Comparison of ENCODE assay signal across 19 cellular contexts in the genomic region with DNA sequence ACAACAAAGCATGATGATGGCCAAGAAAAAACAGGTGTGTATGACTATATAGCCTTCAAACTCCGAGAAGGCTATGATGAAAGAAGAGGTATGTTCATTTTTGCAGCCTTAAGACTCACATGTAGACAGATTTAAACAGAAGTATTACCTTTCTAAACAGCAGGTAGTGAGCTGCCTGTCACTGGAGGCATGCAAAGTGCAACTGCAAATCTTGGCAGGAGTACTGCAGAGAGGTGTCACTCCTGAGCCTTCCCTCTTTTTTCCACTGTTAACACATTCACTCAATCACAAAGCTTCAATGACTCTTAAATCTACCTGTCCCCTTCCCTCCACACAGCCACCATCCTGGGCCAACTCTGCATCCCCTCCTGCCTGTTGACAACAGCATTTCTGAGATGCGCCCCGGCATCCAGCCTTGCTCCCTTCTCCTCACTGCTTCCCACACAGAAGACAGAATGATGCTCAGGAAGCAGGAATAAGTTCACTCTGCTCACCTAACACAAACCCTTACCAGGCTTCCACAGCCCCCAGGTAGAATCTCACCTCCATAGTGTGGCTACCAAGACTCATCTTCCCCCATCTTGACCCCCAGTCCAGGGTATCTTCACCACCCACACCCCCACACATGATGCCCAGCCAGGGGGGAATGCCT.
"Had no signal": no experiment of that assay in that cellular context is flagged by ENCODE, and none has a peak within 500 bp of the region (broad histone marks: within the 10 kb centered on the region; RNA-seq: fewer than 3 reads in every experiment).

No MANE protein-coding gene starts in this region.

- DNase-seq: activated CD4-positive, alpha-beta T cell treated with anti-CD3 and anti-CD28 coated beads for 48 hours; activated CD4-positive, CD25-positive, alpha-beta regulatory T cell; activated CD8-positive, alpha-beta T cell treated with anti-CD3 and anti-CD28 coated beads, Interleukin-2, amount 10 ng/mL, durations not matched to agents 7 days and 5 days; activated naive CD4-positive, alpha-beta T cell treated with anti-CD3 and anti-CD28 coated beads for 36 hours; activated naive CD8-positive, alpha-beta T cell treated with anti-CD3 and anti-CD28 coated beads, Interleukin-2, amount 50 U/mL, for 24 hours; cerebellar nuclear complex; effector CD8-positive, alpha-beta T cell; heart left ventricle; mesenchymal stem cell; stimulated activated naive CD4-positive, alpha-beta T cell treated with Interleukin-2 at 50 U/mL for 16 hours; T-helper 1 cell; T-helper 9 cell had no signal

- H3K27ac ChIP-seq: esophagus muscularis mucosa, gastroesophageal sphincter, heart left ventricle, neutrophil, parathyroid adenoma, tibial nerve had no signal

- H3K36me3 ChIP-seq: esophagus muscularis mucosa, gastroesophageal sphincter, heart left ventricle, neutrophil, tibial nerve had no signal

- H3K4me1 ChIP-seq: esophagus muscularis mucosa, gastroesophageal sphincter, heart left ventricle, tibial nerve had no signal

- H3K36me3 Mint-ChIP-seq: naive thymus-derived CD4-positive, alpha-beta T cell had no signal

- H2AFZ ChIP-seq: parathyroid adenoma had no signal

- H3K9me3 ChIP-seq: esophagus muscularis mucosa, gastroesophageal sphincter, heart left ventricle, neutrophil, tibial nerve had no signal

- H3K27ac Mint-ChIP-seq: activated CD8-positive, alpha-beta T cell treated with anti-CD3 and anti-CD28 coated beads, Interleukin-2, amount 10 ng/mL, durations not matched to agents 7 days and 5 days; activated naive CD4-positive, alpha-beta T cell treated with anti-CD3 and anti-CD28 coated beads for 36 hours; activated naive CD8-positive, alpha-beta T cell treated with anti-CD3 and anti-CD28 coated beads, Interleukin-2, amount 50 U/mL, for 24 hours; naive thymus-derived CD4-positive, alpha-beta T cell had no signal

- H3K4me3 ChIP-seq: esophagus muscularis mucosa, gastroesophageal sphincter, heart left ventricle, tibial nerve had no signal

- H3K27me3 Mint-ChIP-seq: activated naive CD8-positive, alpha-beta T cell treated with anti-CD3 and anti-CD28 coated beads, Interleukin-2, amount 50 U/mL, for 24 hours; naive thymus-derived CD4-positive, alpha-beta T cell had no signal

- FAIRE-seq: endothelial cell of umbilical vein had no signal

- ATAC-seq: activated CD8-positive, alpha-beta T cell treated with anti-CD3 and anti-CD28 coated beads, Interleukin-2, amount 10 ng/mL, durations not matched to agents 7 days and 5 days; activated naive CD8-positive, alpha-beta T cell treated with anti-CD3 and anti-CD28 coated beads, Interleukin-2, amount 50 U/mL, for 24 hours; gastroesophageal sphincter; heart left ventricle; naive thymus-derived CD4-positive, alpha-beta T cell had no signal

- H3K4me3 Mint-ChIP-seq: activated CD8-positive, alpha-beta T cell treated with anti-CD3 and anti-CD28 coated beads, Interleukin-2, amount 10 ng/mL, durations not matched to agents 7 days and 5 days; activated naive CD4-positive, alpha-beta T cell treated with anti-CD3 and anti-CD28 coated beads for 36 hours; activated naive CD8-positive, alpha-beta T cell treated with anti-CD3 and anti-CD28 coated beads, Interleukin-2, amount 50 U/mL, for 24 hours; naive thymus-derived CD4-positive, alpha-beta T cell had no signal

- H3K9ac ChIP-seq: parathyroid adenoma had no signal

- H3K27me3 ChIP-seq: esophagus muscularis mucosa, gastroesophageal sphincter, heart left ventricle, neutrophil, tibial nerve had no signal

- H3K79me2 ChIP-seq: parathyroid adenoma had no signal

- H3K4me1 Mint-ChIP-seq: activated naive CD8-positive, alpha-beta T cell treated with anti-CD3 and anti-CD28 coated beads, Interleukin-2, amount 50 U/mL, for 24 hours had no signal

- H3K9me3 Mint-ChIP-seq: activated naive CD4-positive, alpha-beta T cell treated with anti-CD3 and anti-CD28 coated beads for 36 hours; activated naive CD8-positive, alpha-beta T cell treated with anti-CD3 and anti-CD28 coated beads, Interleukin-2, amount 50 U/mL, for 24 hours; naive thymus-derived CD4-positive, alpha-beta T cell had no signal
